In the genomic region with DNA sequence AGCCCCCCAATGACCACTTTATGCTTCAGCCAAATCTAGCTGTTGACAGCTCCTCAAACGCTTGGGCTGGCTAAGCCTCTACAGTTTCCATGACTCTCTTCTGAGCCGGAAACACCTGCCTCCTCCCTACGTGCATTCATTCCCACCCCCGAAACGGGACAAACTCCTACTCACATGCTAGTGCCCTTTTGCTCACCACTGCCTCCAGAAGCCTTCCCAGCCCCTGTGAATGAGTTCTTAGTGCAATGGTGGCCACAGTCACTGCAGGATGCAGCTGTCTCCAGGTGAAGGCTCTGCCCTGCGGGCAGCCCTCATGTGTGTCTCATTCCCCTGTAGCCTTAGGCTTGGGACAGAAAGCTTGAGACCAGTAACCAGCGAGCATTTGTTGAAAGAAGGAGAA, we compare ENCODE assay signal across 15 cellular contexts.
"Had no signal": no experiment of that assay in that cellular context is flagged by ENCODE, and none has a peak within 500 bp of the region (broad histone marks: within the 10 kb centered on the region; RNA-seq: fewer than 3 reads in every experiment).

No MANE protein-coding gene starts in this region.

- H3K9me3 ChIP-seq: gastroesophageal sphincter, left lung, stomach, uterus had no signal

- H3K4me3 Mint-ChIP-seq: activated CD8-positive, alpha-beta memory T cell treated with anti-CD3 and anti-CD28 coated beads, Interleukin-2, amount 10 ng/mL, durations not matched to agents 7 days and 5 days; activated naive CD8-positive, alpha-beta T cell; activated T-cell treated with anti-CD3 and anti-CD28 coated beads, Interleukin-2, amount 50 U/mL, for 24 hours; memory B cell had no signal

- H3K9me3 Mint-ChIP-seq: activated T-cell treated with anti-CD3 and anti-CD28 coated beads, Interleukin-2, amount 50 U/mL, for 24 hours; memory B cell had no signal

- H3K27me3 ChIP-seq: gastroesophageal sphincter, stomach, uterus had no signal

- H3K36me3 ChIP-seq: gastroesophageal sphincter, left lung, stomach, uterus had no signal

- H3K4me3 ChIP-seq: gastroesophageal sphincter, left lung, skin epidermis, stomach, uterus had no signal

- H3K27ac ChIP-seq: left lung, parathyroid adenoma, skin epidermis, uterus had no signal

- H3K4me1 Mint-ChIP-seq: activated CD8-positive, alpha-beta memory T cell treated with anti-CD3 and anti-CD28 coated beads, Interleukin-2, amount 10 ng/mL, durations not matched to agents 7 days and 5 days; memory B cell had no signal

- H3K36me3 Mint-ChIP-seq: activated CD8-positive, alpha-beta memory T cell treated with anti-CD3 and anti-CD28 coated beads, Interleukin-2, amount 10 ng/mL, durations not matched to agents 7 days and 5 days; activated naive CD8-positive, alpha-beta T cell; memory B cell had no signal

- H3K27ac Mint-ChIP-seq: activated CD8-positive, alpha-beta memory T cell treated with anti-CD3 and anti-CD28 coated beads, Interleukin-2, amount 10 ng/mL, durations not matched to agents 7 days and 5 days; activated naive CD8-positive, alpha-beta T cell; activated T-cell treated with anti-CD3 and anti-CD28 coated beads, Interleukin-2, amount 50 U/mL, for 24 hours; memory B cell had no signal

- H3K4me1 ChIP-seq: left lung, parathyroid adenoma, uterus had no signal

- DNase-seq: activated CD4-positive, alpha-beta T cell treated with anti-CD3 and anti-CD28 coated beads, Interleukin-2, amount 50 U/mL, for 4 hours; activated CD8-positive, alpha-beta memory T cell treated with anti-CD3 and anti-CD28 coated beads, Interleukin-2, amount 10 ng/mL, durations not matched to agents 7 days and 5 days; activated effector memory CD4-positive, alpha-beta T cell treated with anti-CD3 and anti-CD28 coated beads, Interleukin-2, amount 50 U/mL, for 16 hours; activated T-cell treated with anti-CD3 and anti-CD28 coated beads, Interleukin-2, amount 50 U/mL, for 24 hours; effector CD4-positive, alpha-beta T cell; retina; stimulated activated CD4-positive, alpha-beta T cell treated with anti-CD3 and anti-CD28 coated beads, Interleukin-4, amount 100 ng/mL, for 4 hours; stomach; uterus had no signal
